Comparison of ENCODE assay signal across 9 cellular contexts in the genomic region with DNA sequence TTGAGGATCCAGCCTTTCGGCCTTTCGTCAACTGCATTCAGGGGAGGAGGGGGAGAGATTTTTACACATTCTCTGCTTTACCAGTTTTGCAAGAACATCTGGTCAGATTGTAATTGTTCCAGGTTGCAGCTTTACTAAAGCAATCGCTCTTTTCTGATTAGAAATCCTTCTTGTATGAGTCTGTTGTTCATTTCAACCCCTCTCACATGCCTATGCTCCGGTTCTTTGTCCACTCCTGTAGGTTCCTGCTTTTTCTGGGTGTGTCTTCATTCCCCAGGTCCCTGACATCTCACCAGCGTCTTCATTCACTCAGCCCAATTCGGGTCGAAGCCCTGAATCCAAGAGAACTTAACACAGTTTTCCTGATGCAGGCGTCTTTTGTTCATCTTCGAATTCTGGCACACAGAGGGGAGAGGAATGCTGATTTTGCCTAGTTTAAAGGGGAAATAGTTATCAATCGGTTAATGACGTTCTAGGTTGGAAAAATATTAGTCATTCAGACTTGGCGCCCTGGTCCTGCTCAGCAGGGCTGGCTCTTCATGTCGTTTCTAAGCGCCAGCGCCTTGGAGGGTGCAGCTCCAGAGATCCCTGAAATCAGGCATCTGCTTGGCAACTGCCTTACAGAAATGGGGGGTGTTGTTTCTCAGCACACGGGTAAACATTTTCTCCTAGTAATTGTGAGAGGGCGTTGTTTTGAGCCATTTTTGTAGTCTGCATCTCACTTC. TPM values are rescaled to one million over a fixed set of nuclear protein-coding genes. Genes with fewer than 3 reads are reported as not detected.
DNase-seq lines count a peak whose midpoint lies in the region; ATAC-seq and TF ChIP-seq lines count a peak whose summit lies in the region.
"Had no signal": no experiment of that assay in that cellular context is flagged by ENCODE, and none has a peak within 500 bp of the region (broad histone marks: within the 10 kb centered on the region; RNA-seq: fewer than 3 reads in every experiment).

No MANE protein-coding gene starts in this region.

- TF ChIP-seq EP300 in upper lobe of left lung (IDR thresholded peaks at IDR 0.05) = no peak

- H3K4me1 ChIP-seq in lung (ENCODE audit: control insufficient read depth in 2 of 2, insufficient read depth in 2 of 2, low read length in 2 of 2) = no peaks in the 10 kb centered on the region
- H3K4me1 ChIP-seq in upper lobe of left lung = peaks cover 5 to 21% (median 11%) of the 10 kb centered on the region in 4 donors

- H3K27me3 Mint-ChIP-seq in activated T-cell treated with anti-CD3 and anti-CD28 coated beads, Interleukin-2, amount 50 U/mL, for 24 hours = no peaks in the 10 kb centered on the region

- no peaks in the 10 kb centered on the region for H3K36me3 Mint-ChIP-seq in activated T-cell treated with anti-CD3 and anti-CD28 coated beads, Interleukin-2, amount 50 U/mL, for 24 hours (ENCODE audit: low read depth)

- H3K9me3 Mint-ChIP-seq in activated T-cell treated with anti-CD3 and anti-CD28 coated beads, Interleukin-2, amount 50 U/mL, for 24 hours = no peaks in the 10 kb centered on the region

- TF ChIP-seq CTCF in cardiac fibroblast (IDR thresholded peaks at IDR 0.05; ENCODE audit: low read depth, low read length) (no peak), lung (IDR thresholded peaks at IDR 0.05; ENCODE audit: control extremely low read depth, extremely low read depth) (no peak), upper lobe of left lung (IDR thresholded peaks at IDR 0.05) (no peak)

- ATAC-seq in lung (ENCODE audit: insufficient read depth, low FRiP score) (no peak), upper lobe of left lung (ENCODE audit: low FRiP score in 2 of 2) (peak in 1 of 2 donors; percentile 47), GM21526 (IDR thresholded peaks at IDR 0.05; ENCODE audit: low FRiP score, unreplicated experiment) (no peak)

- peak overlapping the region; percentile 50 for H3K27ac Mint-ChIP-seq in activated T-cell treated with anti-CD3 and anti-CD28 coated beads, Interleukin-2, amount 50 U/mL, for 24 hours

- WGBS in lung, 2 donors = 79 to 87% methylated on average over 17 of the region's 17 CpGs
- 74 to 80% methylated on average over 17 of the region's 17 CpGs for WGBS in upper lobe of left lung, 2 donors

- peaks cover 19% of the 10 kb centered on the region for H3K4me1 Mint-ChIP-seq in activated T-cell treated with anti-CD3 and anti-CD28 coated beads, Interleukin-2, amount 50 U/mL, for 24 hours (ENCODE audit: low read depth)

- H3K27ac ChIP-seq in lung (ENCODE audit: low read depth in 1 of 2, low read length in 1 of 2) (peak overlapping the region; percentile 76 to 84), upper lobe of left lung (peak overlapping the region; percentile 14 to 84 (median 56))

- H3K27me3 ChIP-seq in lung (ENCODE audit: control insufficient read depth, insufficient read depth) (no peaks in the 10 kb centered on the region), upper lobe of left lung (no peaks in the 10 kb centered on the region)

- H3K4me3 Mint-ChIP-seq in activated T-cell treated with anti-CD3 and anti-CD28 coated beads, Interleukin-2, amount 50 U/mL, for 24 hours = peak overlapping the region; percentile 69

- peak overlapping the region in 1 of 2 donors; percentile 56 for H3K4me3 ChIP-seq in cardiac fibroblast (replicated peaks in 1 of 2; ENCODE audit: low read depth in 2 of 2, low read length in 2 of 2)
- H3K4me3 ChIP-seq in lung = no peak overlapping the region
- peak overlapping the region in 3 of 4 donors; percentile 70 to 80 (median 72) for H3K4me3 ChIP-seq in upper lobe of left lung

- TF ChIP-seq POLR2A in upper lobe of left lung (IDR thresholded peaks at IDR 0.05) = no peak

- H3K36me3 ChIP-seq in lung (ENCODE audit: control insufficient read depth in 2 of 2, insufficient read depth in 2 of 2, low read length in 2 of 2) (no peaks in the 10 kb centered on the region), upper lobe of left lung (no peaks in the 10 kb centered on the region)

- DNase-seq in activated T-cell treated with anti-CD3 and anti-CD28 coated beads, Interleukin-2, amount 50 U/mL, for 24 hours = no peak
- no peak for DNase-seq in activated T-cell treated with anti-CD3 and anti-CD28 coated beads, Interleukin-2, amount 50 U/mL, for 48 hours
- peak; percentile 47 to 88 for DNase-seq in cardiac fibroblast (ENCODE audit: low read depth in 2 of 2)
- no peak for DNase-seq in lung (ENCODE audit: low spot score)
- DNase-seq in upper lobe of left lung = no peak
- no peak for DNase-seq in dermis blood vessel endothelial cell
- DNase-seq in NCI-H226 = no peak
- DNase-seq: NCI-H774 had no signal

- H3K9me3 ChIP-seq in lung (ENCODE audit: control insufficient read depth in 2 of 2, insufficient read depth in 1 of 2, low read length in 1 of 2) (no peaks in the 10 kb centered on the region), upper lobe of left lung (no peaks in the 10 kb centered on the region)

RNA-seq across cellular contexts. Expression of gene PRTFDC1, which starts 1.1 kb away (rescaled TPM):
- 10 to 100 TPM in 1 of 2 donors, 1 to 10 TPM in 1; 4.0 to 12.5 TPM for total RNA-seq in lung
- 1 to 10 TPM; 1.6 to 2.1 TPM for polyA plus RNA-seq in lung
- 1 to 10 TPM in 5 of 6 donors, under 1 TPM in 1; 0.91 to 3.9 (median 2.3) TPM for total RNA-seq in upper lobe of left lung
- total RNA-seq in dermis blood vessel endothelial cell = 8.0 and 13.2 TPM in 2 replicates

Comparison
In these comparisons a context has a peak if more than half of its experiments do, and no peak if none do; other contexts are left out.
1. DNase-seq: peak in cardiac fibroblast (2 of 2); none in activated T-cell treated with anti-CD3 and anti-CD28 coated beads, Interleukin-2, amount 50 U/mL, for 24 hours (single experiment), activated T-cell treated with anti-CD3 and anti-CD28 coated beads, Interleukin-2, amount 50 U/mL, for 48 hours (0 of 2), lung (single experiment), upper lobe of left lung (0 of 2), dermis blood vessel endothelial cell (single experiment) and NCI-H226 (single experiment).